Comparison of ENCODE assay signal across 9 cellular contexts in genomic region chr6:137044366-137045220, GRCh38. TPM values are rescaled to one million over a fixed set of nuclear protein-coding genes. Genes with fewer than 3 reads are reported as not detected.
DNase-seq lines count a peak whose midpoint lies in the region; ATAC-seq and TF ChIP-seq lines count a peak whose summit lies in the region.
"Had no signal": no experiment of that assay in that cellular context is flagged by ENCODE, and none has a peak within 500 bp of the region (broad histone marks: within the 10 kb centered on the region; RNA-seq: fewer than 3 reads in every experiment).

A gene with protein sequence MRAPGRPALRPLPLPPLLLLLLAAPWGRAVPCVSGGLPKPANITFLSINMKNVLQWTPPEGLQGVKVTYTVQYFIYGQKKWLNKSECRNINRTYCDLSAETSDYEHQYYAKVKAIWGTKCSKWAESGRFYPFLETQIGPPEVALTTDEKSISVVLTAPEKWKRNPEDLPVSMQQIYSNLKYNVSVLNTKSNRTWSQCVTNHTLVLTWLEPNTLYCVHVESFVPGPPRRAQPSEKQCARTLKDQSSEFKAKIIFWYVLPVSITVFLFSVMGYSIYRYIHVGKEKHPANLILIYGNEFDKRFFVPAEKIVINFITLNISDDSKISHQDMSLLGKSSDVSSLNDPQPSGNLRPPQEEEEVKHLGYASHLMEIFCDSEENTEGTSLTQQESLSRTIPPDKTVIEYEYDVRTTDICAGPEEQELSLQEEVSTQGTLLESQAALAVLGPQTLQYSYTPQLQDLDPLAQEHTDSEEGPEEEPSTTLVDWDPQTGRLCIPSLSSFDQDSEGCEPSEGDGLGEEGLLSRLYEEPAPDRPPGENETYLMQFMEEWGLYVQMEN (minus strand): TSS chr6:137044965. CDS start chr6:137044728, 237 bp downstream.

- H3K9me3 ChIP-seq in naive thymus-derived CD4-positive, alpha-beta T cell (ENCODE audit: control insufficient read depth in 2 of 3, low read length in 3 of 3), result no peaks in the 10 kb centered on the region

- peaks cover 0 to 8% (median 0%) of the 10 kb centered on the region in 11 donors for H3K9me3 Mint-ChIP-seq in naive thymus-derived CD4-positive, alpha-beta T cell

- peaks cover 2 to 30% of the 10 kb centered on the region in 2 donors for H3K27me3 ChIP-seq in naive thymus-derived CD4-positive, alpha-beta T cell (ENCODE audit: control insufficient read depth in 2 of 2, insufficient read depth in 2 of 2, low read length in 2 of 2)

- ATAC-seq in naive thymus-derived CD4-positive, alpha-beta T cell, result peak; percentile 49
- ATAC-seq in GM18519 (IDR thresholded peaks at IDR 0.05; ENCODE audit: low FRiP score, unreplicated experiment), result no peak
- no peak for ATAC-seq in HG03135 (IDR thresholded peaks at IDR 0.05; ENCODE audit: unreplicated experiment)

- POLR2A ChIA-PET in naive thymus-derived CD4-positive, alpha-beta T cell (lab: Charles Lee), result no interaction called here

- peak within 1 kb of the TSS; percentile 68 for H3K4me3 ChIP-seq in WI38 (ENCODE audit: low read depth, low read length)
- peak within 1 kb of the TSS; percentile 77 for H3K4me3 ChIP-seq in fibroblast of the aortic adventitia (ENCODE audit: low read depth, low read length)
- H3K4me3 ChIP-seq in naive thymus-derived CD4-positive, alpha-beta T cell (ENCODE audit: low read length), result peak within 1 kb of the TSS; percentile 50

- DNase-seq in AG20443 (ENCODE audit: low spot score) (peak; percentile 67), GM19240 (ENCODE audit: insufficient read length, low spot score) (peak; percentile 6), fibroblast of the aortic adventitia (ENCODE audit: low read depth) (peak; percentile 8), cerebellar cortex (ENCODE audit: low spot score) (no peak)
- peak in 1 of 9 donors; percentile 11 for DNase-seq in naive thymus-derived CD4-positive, alpha-beta T cell

- H3K4me1 ChIP-seq in naive thymus-derived CD4-positive, alpha-beta T cell (ENCODE audit: control insufficient read depth in 2 of 2, insufficient read depth in 2 of 2, low read length in 2 of 2), result no peaks in the 10 kb centered on the region

- CTCF ChIA-PET in naive thymus-derived CD4-positive, alpha-beta T cell (lab: Charles Lee), result no interaction called here

- TF ChIP-seq CTCF in WI38 (IDR thresholded peaks at IDR 0.05; ENCODE audit: low read depth, low read length), result no peak
- no peak for TF ChIP-seq CTCF in fibroblast of the aortic adventitia (IDR thresholded peaks at IDR 0.05; ENCODE audit: insufficient read depth, low read length)

- no peak within 1 kb of the TSS for H3K27ac Mint-ChIP-seq in naive thymus-derived CD4-positive, alpha-beta T cell

- H3K27me3 Mint-ChIP-seq in naive thymus-derived CD4-positive, alpha-beta T cell, result peaks cover 81 to 90% (median 87%) of the 10 kb centered on the region in 5 donors

- H3K36me3 ChIP-seq in naive thymus-derived CD4-positive, alpha-beta T cell (ENCODE audit: control insufficient read depth in 2 of 3, insufficient read depth in 3 of 3, low read length in 3 of 3), result no peaks in the 10 kb centered on the region

- peaks cover 0 to 10% (median 6%) of the 10 kb centered on the region in 7 donors for H3K4me1 Mint-ChIP-seq in naive thymus-derived CD4-positive, alpha-beta T cell

- H3K4me3 Mint-ChIP-seq in naive thymus-derived CD4-positive, alpha-beta T cell, result peak within 1 kb of the TSS; percentile 66 to 85 (median 78)

- intact Hi-C loops in naive thymus-derived CD4-positive, alpha-beta T cell (cut with micrococcal nuclease), result no loop called here

- no peak within 1 kb of the TSS for H3K27ac ChIP-seq in naive thymus-derived CD4-positive, alpha-beta T cell (ENCODE audit: low read depth, low read length)

- H3K36me3 Mint-ChIP-seq in naive thymus-derived CD4-positive, alpha-beta T cell, result no peaks in the 10 kb centered on the region

RNA-seq across cellular contexts. Expression of the gene that starts here (rescaled TPM):
- 0.18 and 0.90 TPM in 2 replicates for total RNA-seq in fibroblast of the aortic adventitia (ENCODE audit: low replicate concordance)
- total RNA-seq in naive thymus-derived CD4-positive, alpha-beta T cell, result not detected
- polyA plus RNA-seq in naive thymus-derived CD4-positive, alpha-beta T cell, result not detected
- total RNA-seq: renal cortical epithelial cell had no signal

Comparison
In these comparisons a context has a peak if more than half of its experiments do, and no peak if none do; other contexts are left out.
1. Peak in DNase-seq and H3K4me3 ChIP-seq in fibroblast of the aortic adventitia; RNA of the gene not detected or under 1 TPM.
2. Peak in ATAC-seq and H3K4me3 ChIP-seq in naive thymus-derived CD4-positive, alpha-beta T cell; RNA of the gene not detected or under 1 TPM.